ENCODE assay signal across 1 cellular context in the genomic region with DNA sequence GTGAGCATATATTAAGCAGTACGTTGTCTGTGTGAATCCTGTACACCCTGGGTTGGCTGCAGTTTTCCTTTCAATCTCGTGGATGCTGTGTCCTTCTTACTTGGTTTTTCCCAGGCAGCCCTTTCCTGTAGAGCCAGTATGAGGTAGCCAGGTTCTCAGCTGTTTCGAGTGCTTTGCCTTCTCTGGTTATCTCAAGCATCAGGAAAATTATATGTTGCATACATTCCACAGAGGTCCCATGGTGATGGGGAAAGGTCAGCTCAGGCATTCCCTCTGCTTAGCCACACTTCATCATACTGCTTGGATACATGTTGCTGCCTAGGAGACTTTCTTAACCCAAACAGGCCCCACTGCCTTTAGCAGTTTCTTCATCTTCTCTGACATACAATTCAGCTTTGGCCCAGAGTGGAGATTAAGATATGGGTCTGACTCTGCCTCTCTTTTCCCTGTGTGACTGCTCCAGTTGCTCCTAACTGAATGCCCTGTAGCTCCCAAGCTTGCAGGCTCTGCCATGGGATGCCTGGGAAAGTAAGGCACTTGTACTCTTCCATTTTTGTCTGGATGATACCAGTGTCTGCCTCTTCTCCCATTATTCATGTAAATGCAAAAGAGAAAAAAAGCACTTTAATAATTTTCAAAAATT.
TF ChIP-seq lines count a peak whose summit lies in the region.

No MANE protein-coding gene starts in this region.

TF ChIP-seq in A549, 52 proteins besides CTCF, POLR2A, EP300 and RAD21 (continued from another document):
- TF ChIP-seq, protein P1, sequence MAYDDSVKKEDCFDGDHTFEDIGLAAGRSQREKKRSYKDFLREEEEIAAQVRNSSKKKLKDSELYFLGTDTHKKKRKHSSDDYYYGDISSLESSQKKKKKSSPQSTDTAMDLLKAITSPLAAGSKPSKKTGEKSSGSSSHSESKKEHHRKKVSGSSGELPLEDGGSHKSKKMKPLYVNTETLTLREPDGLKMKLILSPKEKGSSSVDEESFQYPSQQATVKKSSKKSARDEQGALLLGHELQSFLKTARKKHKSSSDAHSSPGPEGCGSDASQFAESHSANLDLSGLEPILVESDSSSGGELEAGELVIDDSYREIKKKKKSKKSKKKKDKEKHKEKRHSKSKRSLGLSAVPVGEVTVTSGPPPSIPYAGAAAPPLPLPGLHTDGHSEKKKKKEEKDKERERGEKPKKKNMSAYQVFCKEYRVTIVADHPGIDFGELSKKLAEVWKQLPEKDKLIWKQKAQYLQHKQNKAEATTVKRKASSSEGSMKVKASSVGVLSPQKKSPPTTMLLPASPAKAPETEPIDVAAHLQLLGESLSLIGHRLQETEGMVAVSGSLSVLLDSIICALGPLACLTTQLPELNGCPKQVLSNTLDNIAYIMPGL (CRISPR knock-in tag; IDR thresholded peaks at IDR 0.05; ENCODE audit: borderline replicate concordance): no peak
- TF ChIP-seq, protein P2, sequence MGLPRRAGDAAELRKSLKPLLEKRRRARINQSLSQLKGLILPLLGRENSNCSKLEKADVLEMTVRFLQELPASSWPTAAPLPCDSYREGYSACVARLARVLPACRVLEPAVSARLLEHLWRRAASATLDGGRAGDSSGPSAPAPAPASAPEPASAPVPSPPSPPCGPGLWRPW (IDR thresholded peaks at IDR 0.05): no peak
